In the genomic region with DNA sequence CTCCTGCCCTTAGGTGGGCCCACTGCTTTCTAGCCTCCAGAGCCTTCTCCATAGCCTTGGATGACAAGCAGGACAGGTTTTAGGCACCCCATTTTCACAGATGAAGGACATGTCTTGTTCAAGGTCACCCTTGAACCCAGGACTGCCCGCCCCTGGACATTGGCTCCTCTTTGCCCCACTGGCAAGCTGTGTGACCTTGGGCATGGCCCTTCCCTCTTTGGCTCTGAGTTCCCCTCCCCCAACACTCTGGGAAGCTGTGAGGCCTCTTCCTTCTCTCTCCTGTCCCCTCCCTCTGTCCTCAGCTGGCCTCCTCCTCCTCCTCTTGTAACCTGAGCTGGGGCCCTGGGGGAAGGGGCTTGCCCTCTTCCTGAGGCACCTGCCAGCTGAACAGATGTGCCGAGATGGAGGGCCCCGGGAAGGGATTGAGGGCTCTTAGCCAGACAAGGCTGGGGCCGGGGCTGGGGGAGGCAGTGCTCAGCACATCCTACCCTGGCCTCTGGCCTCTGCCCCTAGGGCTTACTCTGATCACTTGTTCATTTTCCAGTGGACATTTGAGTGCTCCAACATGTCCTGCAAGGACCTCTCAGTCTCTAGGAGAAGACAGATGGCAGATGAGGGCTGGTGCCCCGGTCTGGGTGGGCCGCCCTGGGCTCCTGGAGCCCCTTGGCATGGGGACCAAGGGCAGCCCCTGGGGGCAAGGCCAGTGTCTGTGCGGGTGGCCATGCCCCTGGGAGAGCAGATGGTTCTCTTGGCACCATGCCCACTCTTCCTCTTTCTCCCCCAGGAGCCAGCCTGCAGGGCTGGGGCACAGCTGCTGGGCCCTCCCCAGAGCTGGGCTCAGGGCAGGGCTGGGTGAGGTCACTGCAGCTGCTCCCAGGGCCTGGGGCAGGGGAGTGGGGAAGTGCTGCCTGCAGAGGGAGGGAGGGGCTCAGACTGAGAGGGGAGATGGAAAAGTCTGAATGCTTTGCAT, we compare ENCODE assay signal across 1 cellular context.
TF ChIP-seq lines count a peak whose summit lies in the region.

No MANE protein-coding gene starts in this region.

TF ChIP-seq in HEK293, 187 proteins besides CTCF, POLR2A, EP300 and RAD21 (continued from another document and continues in another):
- TF ChIP-seq ZNF138 (tag by site-specific recombination; IDR thresholded peaks at IDR 0.05; ENCODE audit: borderline replicate concordance) (no peak), EGR2 (tag by site-specific recombination; IDR thresholded peaks at IDR 0.05; ENCODE audit: low read depth) (peak; percentile 38), ZNF174 (tag by site-specific recombination; IDR thresholded peaks at IDR 0.05) (no peak), ZNF610 (tag by site-specific recombination; IDR thresholded peaks at IDR 0.05; ENCODE audit: borderline replicate concordance) (no peak), ZNF776 (tag by site-specific recombination; IDR thresholded peaks at IDR 0.05; ENCODE audit: borderline replicate concordance) (no peak), SALL2 (tag by site-specific recombination; IDR thresholded peaks at IDR 0.05; ENCODE audit: borderline replicate concordance) (no peak), ZNF354C (tag by site-specific recombination; IDR thresholded peaks at IDR 0.05; ENCODE audit: borderline replicate concordance, low read depth) (no peak), KLF16 (tag by site-specific recombination; IDR thresholded peaks at IDR 0.05) (peak; percentile 20; the same call in 1 of the 2 replicates), ZNF37A (tag by site-specific recombination; IDR thresholded peaks at IDR 0.05) (no peak), ZNF404 (tag by site-specific recombination; IDR thresholded peaks at IDR 0.05) (no peak), GLIS1 (tag by site-specific recombination; IDR thresholded peaks at IDR 0.05) (peak; percentile 99), KLF9 (tag by site-specific recombination; IDR thresholded peaks at IDR 0.05; ENCODE audit: low read depth) (no peak), ZNF548 (tag by site-specific recombination; IDR thresholded peaks at IDR 0.05) (no peak), ZNF223 (tag by site-specific recombination; IDR thresholded peaks at IDR 0.05) (no peak), GLIS2 (tag by site-specific recombination; IDR thresholded peaks at IDR 0.05) (peak; percentile 76), ZNF768 (tag by site-specific recombination; IDR thresholded peaks at IDR 0.05) (no peak), ZNF513 (tag by site-specific recombination; IDR thresholded peaks at IDR 0.05) (peak; percentile 61), ZNF324 (tag by site-specific recombination; IDR thresholded peaks at IDR 0.05) (no peak), ZNF48 (tag by site-specific recombination; IDR thresholded peaks at IDR 0.05) (no peak), ZBTB17 (tag by site-specific recombination; IDR thresholded peaks at IDR 0.05) (peak; percentile 9; the same call in 1 of the 2 replicates), TRIM28 (IDR thresholded peaks at IDR 0.05; ENCODE audit: borderline replicate concordance, low read length) (0 out of 2 replicates have a peak, but pooled peaks have one; percentile 28), ZNF521 (tag by site-specific recombination; IDR thresholded peaks at IDR 0.05) (no peak), ZNF629 (tag by site-specific recombination; IDR thresholded peaks at IDR 0.05) (no peak), ZBTB20 (tag by site-specific recombination; IDR thresholded peaks at IDR 0.05) (peak; percentile 98), ZNF473 (tag by site-specific recombination; IDR thresholded peaks at IDR 0.05) (no peak), ZNF10 (tag by site-specific recombination; IDR thresholded peaks at IDR 0.05) (no peak), GLI4 (tag by site-specific recombination; IDR thresholded peaks at IDR 0.05) (no peak), YY1 (tag by site-specific recombination; IDR thresholded peaks at IDR 0.05) (no peak), ZNF645 (tag by site-specific recombination; IDR thresholded peaks at IDR 0.05) (no peak), ZNF660 (tag by site-specific recombination; IDR thresholded peaks at IDR 0.05) (no peak), ZBTB26 (tag by site-specific recombination; optimal IDR thresholded peaks at IDR 0.05) (peak; percentile 21), WT1 (tag by site-specific recombination; IDR thresholded peaks at IDR 0.05) (peak; percentile 57), ZNF416 (tag by site-specific recombination; IDR thresholded peaks at IDR 0.05) (no peak), ZNF280C (tag by site-specific recombination; IDR thresholded peaks at IDR 0.05) (no peak), ZNF157 (tag by site-specific recombination; IDR thresholded peaks at IDR 0.05) (no peak), ZSCAN16 (tag by site-specific recombination; IDR thresholded peaks at IDR 0.05) (no peak)
- TF ChIP-seq, protein P1, sequence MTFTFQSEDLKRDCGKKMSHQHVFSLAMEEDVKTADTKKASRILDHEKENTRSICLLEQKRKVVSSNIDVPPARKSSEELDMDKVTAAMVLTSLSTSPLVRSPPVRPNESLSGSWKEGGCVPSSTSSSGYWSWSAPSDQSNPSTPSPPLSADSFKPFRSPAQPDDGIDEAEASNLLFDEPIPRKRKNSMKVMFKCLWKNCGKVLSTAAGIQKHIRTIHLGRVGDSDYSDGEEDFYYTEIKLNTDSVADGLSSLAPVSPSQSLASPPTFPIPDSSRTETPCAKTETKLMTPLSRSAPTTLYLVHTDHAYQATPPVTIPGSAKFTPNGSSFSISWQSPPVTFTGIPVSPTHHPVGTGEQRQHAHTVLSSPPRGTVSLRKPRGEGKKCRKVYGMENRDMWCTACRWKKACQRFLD (tag by site-specific recombination; IDR thresholded peaks at IDR 0.05): no peak
- TF ChIP-seq, protein P2, sequence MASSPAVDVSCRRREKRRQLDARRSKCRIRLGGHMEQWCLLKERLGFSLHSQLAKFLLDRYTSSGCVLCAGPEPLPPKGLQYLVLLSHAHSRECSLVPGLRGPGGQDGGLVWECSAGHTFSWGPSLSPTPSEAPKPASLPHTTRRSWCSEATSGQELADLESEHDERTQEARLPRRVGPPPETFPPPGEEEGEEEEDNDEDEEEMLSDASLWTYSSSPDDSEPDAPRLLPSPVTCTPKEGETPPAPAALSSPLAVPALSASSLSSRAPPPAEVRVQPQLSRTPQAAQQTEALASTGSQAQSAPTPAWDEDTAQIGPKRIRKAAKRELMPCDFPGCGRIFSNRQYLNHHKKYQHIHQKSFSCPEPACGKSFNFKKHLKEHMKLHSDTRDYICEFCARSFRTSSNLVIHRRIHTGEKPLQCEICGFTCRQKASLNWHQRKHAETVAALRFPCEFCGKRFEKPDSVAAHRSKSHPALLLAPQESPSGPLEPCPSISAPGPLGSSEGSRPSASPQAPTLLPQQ (tag by site-specific recombination; IDR thresholded peaks at IDR 0.05): peak; percentile 89
- TF ChIP-seq, protein P3, sequence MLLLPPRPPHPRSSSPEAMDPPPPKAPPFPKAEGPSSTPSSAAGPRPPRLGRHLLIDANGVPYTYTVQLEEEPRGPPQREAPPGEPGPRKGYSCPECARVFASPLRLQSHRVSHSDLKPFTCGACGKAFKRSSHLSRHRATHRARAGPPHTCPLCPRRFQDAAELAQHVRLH (tag by site-specific recombination; IDR thresholded peaks at IDR 0.05): no peak
- TF ChIP-seq, protein P4, sequence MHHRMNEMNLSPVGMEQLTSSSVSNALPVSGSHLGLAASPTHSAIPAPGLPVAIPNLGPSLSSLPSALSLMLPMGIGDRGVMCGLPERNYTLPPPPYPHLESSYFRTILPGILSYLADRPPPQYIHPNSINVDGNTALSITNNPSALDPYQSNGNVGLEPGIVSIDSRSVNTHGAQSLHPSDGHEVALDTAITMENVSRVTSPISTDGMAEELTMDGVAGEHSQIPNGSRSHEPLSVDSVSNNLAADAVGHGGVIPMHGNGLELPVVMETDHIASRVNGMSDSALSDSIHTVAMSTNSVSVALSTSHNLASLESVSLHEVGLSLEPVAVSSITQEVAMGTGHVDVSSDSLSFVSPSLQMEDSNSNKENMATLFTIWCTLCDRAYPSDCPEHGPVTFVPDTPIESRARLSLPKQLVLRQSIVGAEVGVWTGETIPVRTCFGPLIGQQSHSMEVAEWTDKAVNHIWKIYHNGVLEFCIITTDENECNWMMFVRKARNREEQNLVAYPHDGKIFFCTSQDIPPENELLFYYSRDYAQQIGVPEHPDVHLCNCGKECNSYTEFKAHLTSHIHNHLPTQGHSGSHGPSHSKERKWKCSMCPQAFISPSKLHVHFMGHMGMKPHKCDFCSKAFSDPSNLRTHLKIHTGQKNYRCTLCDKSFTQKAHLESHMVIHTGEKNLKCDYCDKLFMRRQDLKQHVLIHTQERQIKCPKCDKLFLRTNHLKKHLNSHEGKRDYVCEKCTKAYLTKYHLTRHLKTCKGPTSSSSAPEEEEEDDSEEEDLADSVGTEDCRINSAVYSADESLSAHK (tag by site-specific recombination; IDR thresholded peaks at IDR 0.05): no peak
- TF ChIP-seq, protein P5, sequence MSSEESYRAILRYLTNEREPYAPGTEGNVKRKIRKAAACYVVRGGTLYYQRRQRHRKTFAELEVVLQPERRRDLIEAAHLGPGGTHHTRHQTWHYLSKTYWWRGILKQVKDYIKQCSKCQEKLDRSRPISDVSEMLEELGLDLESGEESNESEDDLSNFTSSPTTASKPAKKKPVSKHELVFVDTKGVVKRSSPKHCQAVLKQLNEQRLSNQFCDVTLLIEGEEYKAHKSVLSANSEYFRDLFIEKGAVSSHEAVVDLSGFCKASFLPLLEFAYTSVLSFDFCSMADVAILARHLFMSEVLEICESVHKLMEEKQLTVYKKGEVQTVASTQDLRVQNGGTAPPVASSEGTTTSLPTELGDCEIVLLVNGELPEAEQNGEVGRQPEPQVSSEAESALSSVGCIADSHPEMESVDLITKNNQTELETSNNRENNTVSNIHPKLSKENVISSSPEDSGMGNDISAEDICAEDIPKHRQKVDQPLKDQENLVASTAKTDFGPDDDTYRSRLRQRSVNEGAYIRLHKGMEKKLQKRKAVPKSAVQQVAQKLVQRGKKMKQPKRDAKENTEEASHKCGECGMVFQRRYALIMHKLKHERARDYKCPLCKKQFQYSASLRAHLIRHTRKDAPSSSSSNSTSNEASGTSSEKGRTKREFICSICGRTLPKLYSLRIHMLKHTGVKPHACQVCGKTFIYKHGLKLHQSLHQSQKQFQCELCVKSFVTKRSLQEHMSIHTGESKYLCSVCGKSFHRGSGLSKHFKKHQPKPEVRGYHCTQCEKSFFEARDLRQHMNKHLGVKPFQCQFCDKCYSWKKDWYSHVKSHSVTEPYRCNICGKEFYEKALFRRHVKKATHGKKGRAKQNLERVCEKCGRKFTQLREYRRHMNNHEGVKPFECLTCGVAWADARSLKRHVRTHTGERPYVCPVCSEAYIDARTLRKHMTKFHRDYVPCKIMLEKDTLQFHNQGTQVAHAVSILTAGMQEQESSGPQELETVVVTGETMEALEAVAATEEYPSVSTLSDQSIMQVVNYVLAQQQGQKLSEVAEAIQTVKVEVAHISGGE (tag by site-specific recombination; conservative IDR thresholded peaks at IDR 0.05; ENCODE audit: low read depth): no peak
